In genomic region chr11:75403037-75403436, GRCh38 we compare ENCODE assay signal across 14 cellular contexts. TPM values are rescaled to one million over a fixed set of nuclear protein-coding genes. Genes with fewer than 3 reads are reported as not detected.
DNase-seq lines count a peak whose midpoint lies in the region; ATAC-seq and TF ChIP-seq lines count a peak whose summit lies in the region.
"Had no signal": no experiment of that assay in that cellular context is flagged by ENCODE, and none has a peak within 500 bp of the region (broad histone marks: within the 10 kb centered on the region; RNA-seq: fewer than 3 reads in every experiment).

No MANE protein-coding gene starts in this region.

- H3K36me3 Mint-ChIP-seq in stimulated activated naive CD8-positive, alpha-beta T cell treated with anti-CD3 and anti-CD28 coated beads, Interleukin-15, Interleukin-2, amounts not matched to agents 100 ng/mL and 50 ng/mL, for 24 hours (ENCODE audit: low read depth) = peaks cover 85% of the 10 kb centered on the region
- H3K36me3 Mint-ChIP-seq in T-helper 17 cell (ENCODE audit: low read depth) = peaks cover 17% of the 10 kb centered on the region

- H3K4me3 ChIP-seq in hepatocyte = no peak overlapping the region
- H3K4me3 ChIP-seq in aorta (ENCODE audit: low read length in 2 of 2) = no peak overlapping the region
- H3K4me3 ChIP-seq: lower lobe of right lung had no signal

- H3K27ac ChIP-seq in hepatocyte (peak overlapping the region; percentile 21), aorta (ENCODE audit: low read depth in 1 of 2, low read length in 2 of 2) (no peak overlapping the region), RWPE1 (no peak overlapping the region)
- H3K27ac ChIP-seq: foreskin keratinocyte, lower lobe of right lung had no signal

- H3K4me1 ChIP-seq in hepatocyte (ENCODE audit: insufficient read depth) (peaks cover 19% of the 10 kb centered on the region), aorta (ENCODE audit: control insufficient read depth in 1 of 2, insufficient read depth in 2 of 2, low read length in 2 of 2) (no peaks in the 10 kb centered on the region)

- peak overlapping the region; percentile 98 for H3K4me3 Mint-ChIP-seq in stimulated activated naive CD8-positive, alpha-beta T cell treated with anti-CD3 and anti-CD28 coated beads, Interleukin-15, Interleukin-2, amounts not matched to agents 100 ng/mL and 50 ng/mL, for 24 hours
- peak overlapping the region; percentile 60 for H3K4me3 Mint-ChIP-seq in T-helper 17 cell

- intact Hi-C loops in aorta (cut with DNase I) = loop anchor here in 1 of 2 donors (5.0 kb wide), 1 partner anchor 124 kb away; the partner anchor contains the start of gene GDPD5

- no peaks in the 10 kb centered on the region for H3K9me2 ChIP-seq in hepatocyte (replicated peaks; ENCODE audit: insufficient read depth)

- no peak for DNase-seq in stimulated activated naive CD8-positive, alpha-beta T cell treated with anti-CD3 and anti-CD28 coated beads, Interleukin-15, Interleukin-2, amounts not matched to agents 100 U/mL and 50 U/mL, for 24 hours
- DNase-seq in T-helper 17 cell = no peak
- DNase-seq in hepatocyte (ENCODE audit: low spot score) = no peak
- no peak for DNase-seq in aorta
- no peak for DNase-seq in RWPE1 (ENCODE audit: low spot score)
- DNase-seq: activated CD4-positive, CD25-positive, alpha-beta regulatory T cell treated with anti-CD3 and anti-CD28 coated beads, Interleukin-2, amount 50 U/mL, for 72 hours; foreskin keratinocyte; lower lobe of right lung; MV-4-11; OCI-M1; stimulated activated CD8-positive, alpha-beta memory T cell treated with anti-CD3 and anti-CD28 coated beads, Interleukin-4, amount 100 ng/mL, for 48 hours had no signal

- peak overlapping the region; percentile 87 for H3K4me2 ChIP-seq in hepatocyte

- peaks cover 78% of the 10 kb centered on the region for H4K20me1 ChIP-seq in hepatocyte (ENCODE audit: insufficient read depth, poor library complexity, severe bottlenecking)

- POLR2A ChIA-PET in RWPE1 (lab: Yijun Ruan, JAX; ENCODE audit: low non-redundant PET) = no interaction called here

- peak overlapping the region; percentile 100 for H3K27ac Mint-ChIP-seq in stimulated activated naive CD8-positive, alpha-beta T cell treated with anti-CD3 and anti-CD28 coated beads, Interleukin-15, Interleukin-2, amounts not matched to agents 100 ng/mL and 50 ng/mL, for 24 hours
- peak overlapping the region; percentile 98 for H3K27ac Mint-ChIP-seq in T-helper 17 cell

- H3K27me3 Mint-ChIP-seq in stimulated activated naive CD8-positive, alpha-beta T cell treated with anti-CD3 and anti-CD28 coated beads, Interleukin-15, Interleukin-2, amounts not matched to agents 100 ng/mL and 50 ng/mL, for 24 hours = no peaks in the 10 kb centered on the region
- H3K27me3 Mint-ChIP-seq in T-helper 17 cell = no peaks in the 10 kb centered on the region

- TF ChIP-seq CTCF in hepatocyte (IDR thresholded peaks at IDR 0.05; ENCODE audit: poor library complexity) (no peak), RWPE1 (conservative IDR thresholded peaks at IDR 0.05; ENCODE audit: low read depth) (no peak)

- no peaks in the 10 kb centered on the region for H3K9me3 ChIP-seq in T-helper 17 cell (ENCODE audit: control insufficient read depth, low read length, poor library complexity, severe bottlenecking)
- H3K9me3 ChIP-seq in hepatocyte (ENCODE audit: low read depth) = no peaks in the 10 kb centered on the region
- no peaks in the 10 kb centered on the region for H3K9me3 ChIP-seq in aorta (ENCODE audit: control insufficient read depth, low read length)
- H3K9me3 ChIP-seq: lower lobe of right lung had no signal

- H3K27me3 ChIP-seq in hepatocyte = no peaks in the 10 kb centered on the region
- no peaks in the 10 kb centered on the region for H3K27me3 ChIP-seq in aorta (ENCODE audit: control insufficient read depth in 1 of 2, insufficient read depth in 2 of 2, low read length in 1 of 2)
- H3K27me3 ChIP-seq: foreskin keratinocyte had no signal

- H3K9me3 Mint-ChIP-seq in stimulated activated naive CD8-positive, alpha-beta T cell treated with anti-CD3 and anti-CD28 coated beads, Interleukin-15, Interleukin-2, amounts not matched to agents 100 ng/mL and 50 ng/mL, for 24 hours = no peaks in the 10 kb centered on the region

- H2AFZ ChIP-seq in hepatocyte = no peak overlapping the region

- peaks cover 74% of the 10 kb centered on the region for H3K79me2 ChIP-seq in hepatocyte

- CTCF ChIA-PET in RWPE1 (lab: Yijun Ruan, JAX) = no interaction called here

- whole genome bisulfite sequencing in hepatocyte (ENCODE audit: low lambda C conversion rate, missing lambda C conversion rate) = 96% methylated on average over 1 of the region's 1 CpG
- 65 to 75% methylated on average over 1 of the region's 1 CpG for WGBS in aorta, 2 donors

- H3K36me3 ChIP-seq in hepatocyte (replicated peaks; ENCODE audit: insufficient read depth, low read depth) = peaks cover 8% of the 10 kb centered on the region
- peaks cover 2 to 17% of the 10 kb centered on the region in 2 donors for H3K36me3 ChIP-seq in aorta (ENCODE audit: control insufficient read depth in 1 of 2, insufficient read depth in 2 of 2, low read length in 1 of 2)

- no peak for ATAC-seq in stimulated activated naive CD8-positive, alpha-beta T cell treated with anti-CD3 and anti-CD28 coated beads, Interleukin-15, Interleukin-2, amounts not matched to agents 100 U/mL and 50 U/mL, for 24 hours
- ATAC-seq in T-helper 17 cell = no peak
- ATAC-seq in aorta (ENCODE audit: low FRiP score) = no peak
- ATAC-seq in GM19035 (IDR thresholded peaks at IDR 0.05; ENCODE audit: unreplicated experiment) = no peak
- ATAC-seq in GM18867 (IDR thresholded peaks at IDR 0.05; ENCODE audit: unreplicated experiment) = no peak
- ATAC-seq: foreskin keratinocyte, lower lobe of right lung had no signal

- H3K4me1 Mint-ChIP-seq in stimulated activated naive CD8-positive, alpha-beta T cell treated with anti-CD3 and anti-CD28 coated beads, Interleukin-15, Interleukin-2, amounts not matched to agents 100 ng/mL and 50 ng/mL, for 24 hours (ENCODE audit: low read depth) = peaks cover 65% of the 10 kb centered on the region
- H3K4me1 Mint-ChIP-seq in T-helper 17 cell = peaks cover 51% of the 10 kb centered on the region

RNA-seq across cellular contexts. Expression of gene RPS3, which starts 3.7 kb away (rescaled TPM):
- total RNA-seq in T-helper 17 cell (1,000 to 10,000 TPM; 4,448 to 4,546 TPM), hepatocyte (1,201 and 1,418 TPM in 2 replicates), aorta (1,000 to 10,000 TPM; 1,466 to 1,593 TPM)
- polyA plus RNA-seq in hepatocyte (1,042 and 1,094 TPM in 2 replicates), aorta (1,000 to 10,000 TPM; 2,194 to 3,688 TPM)

RNA-seq across cellular contexts. Expression of gene KLHL35, which starts 30.0 kb away (rescaled TPM):
- total RNA-seq in T-helper 17 cell (1 to 10 TPM; 1.3 to 3.1 TPM), hepatocyte (0.63 and 0.88 TPM in 2 replicates), aorta (1 to 10 TPM; 1.3 to 3.1 TPM)
- polyA plus RNA-seq in hepatocyte (1.7 and 3.2 TPM in 2 replicates), aorta (1 to 10 TPM in 1 of 2 donors, under 1 TPM in 1; 0.75 to 2.4 TPM)

RNA-seq across cellular contexts. Expression of gene ARRB1, which starts 51.6 kb away (rescaled TPM):
- total RNA-seq in T-helper 17 cell (10 to 100 TPM; 26.3 to 39.6 TPM), hepatocyte (83.2 and 91.3 TPM in 2 replicates), aorta (10 to 100 TPM; 31.3 to 76.1 TPM)
- polyA plus RNA-seq in hepatocyte (15.2 and 16.2 TPM in 2 replicates), aorta (10 to 100 TPM in 1 of 2 donors, 1 to 10 TPM in 1; 5.8 to 10.8 TPM)
